In the genomic region with DNA sequence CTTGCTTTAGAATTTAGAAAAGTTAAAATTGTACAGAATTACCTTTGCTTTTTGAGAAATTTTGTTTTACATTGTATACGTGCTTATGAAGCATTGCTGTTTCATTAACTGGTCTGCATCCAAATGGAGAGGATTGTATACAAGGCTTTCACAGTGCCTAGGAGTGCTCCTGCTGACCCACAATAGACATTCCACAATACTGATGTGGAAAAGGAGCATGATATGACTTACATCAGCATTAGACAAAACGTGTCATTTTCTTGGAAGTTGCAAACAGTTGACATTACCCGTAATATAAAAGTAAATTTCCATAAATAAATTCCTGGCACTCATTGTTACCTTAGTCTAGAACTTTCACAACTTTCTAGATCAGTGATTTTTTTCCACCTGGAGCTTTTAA, we compare ENCODE assay signal across 13 cellular contexts. TPM values are rescaled to one million over a fixed set of nuclear protein-coding genes. Genes with fewer than 3 reads are reported as not detected.
DNase-seq lines count a peak whose midpoint lies in the region; ATAC-seq, FAIRE-seq and TF ChIP-seq lines count a peak whose summit lies in the region.
"Had no signal": no experiment of that assay in that cellular context is flagged by ENCODE, and none has a peak within 500 bp of the region (broad histone marks: within the 10 kb centered on the region; RNA-seq: fewer than 3 reads in every experiment).

No MANE protein-coding gene starts in this region.

- peak in 1 of 2 donors; percentile 45 for DNase-seq in cardiac muscle cell (ENCODE audit: low read depth in 1 of 2, low spot score in 1 of 2)
- DNase-seq in cardiac septum (ENCODE audit: low spot score) = no peak
- peak; percentile 51 for DNase-seq in astrocyte (ENCODE audit: low read depth)
- no peak for DNase-seq in kidney
- no peak for DNase-seq in upper lobe of left lung
- DNase-seq: activated T-cell treated with anti-CD3 and anti-CD28 coated beads for 4 hours, glutamatergic neuron, NCI-H345, small intestine had no signal

- peaks cover 28% of the 10 kb centered on the region for H3K4me1 Mint-ChIP-seq in astrocyte (ENCODE audit: low read depth, unreplicated experiment)
- H3K4me1 Mint-ChIP-seq in stimulated activated memory B cell treated with anti-CD40 and anti-IgM and Interleukin-4, amounts not matched to agents 10 μg/mL and 1 μg/mL and 100 μg/mL, for 72 hours = peaks cover 10% of the 10 kb centered on the region

- intact Hi-C loops in cardiac septum (cut with DNase I) (loop anchor here (5.0 to 10.0 kb wide), 2 partner anchors 111 to 183 kb away; no protein-coding TSS in a partner anchor), kidney (cut with DNase I) (no loop called here)

- peaks cover 22% of the 10 kb centered on the region for H4K20me1 ChIP-seq in astrocyte (ENCODE audit: insufficient read depth, low read length)

- TF ChIP-seq CTCF in cardiac muscle cell (IDR thresholded peaks at IDR 0.05; ENCODE audit: low read depth, low read length) (no peak), astrocyte (IDR thresholded peaks at IDR 0.05; ENCODE audit: insufficient read depth, low read depth, low read length) (no peak), kidney (IDR thresholded peaks at IDR 0.05; ENCODE audit: borderline replicate concordance, extremely low read depth, insufficient read depth) (no peak), upper lobe of left lung (IDR thresholded peaks at IDR 0.05) (no peak)

- H3K36me3 ChIP-seq in cardiac muscle cell (no peaks in the 10 kb centered on the region), astrocyte (ENCODE audit: insufficient read depth, low read length) (no peaks in the 10 kb centered on the region), kidney (ENCODE audit: control insufficient read depth in 1 of 2, insufficient read depth in 2 of 2, low read length in 2 of 2) (no peaks in the 10 kb centered on the region), upper lobe of left lung (no peaks in the 10 kb centered on the region)

- ATAC-seq in upper lobe of left lung (ENCODE audit: low FRiP score in 2 of 2) = no peak
- no peak for ATAC-seq in GM21367 (IDR thresholded peaks at IDR 0.05; ENCODE audit: unreplicated experiment)
- ATAC-seq in stimulated activated memory B cell treated with anti-CD40 and anti-IgM and Interleukin-4, amounts not matched to agents 10 μg/mL and 1 μg/mL and 100 μg/mL, for 72 hours = no peak
- ATAC-seq in HG02610 (IDR thresholded peaks at IDR 0.05; ENCODE audit: unreplicated experiment) = no peak

- H3K4me1 ChIP-seq in cardiac muscle cell (ENCODE audit: low read depth) = peaks cover 20% of the 10 kb centered on the region
- H3K4me1 ChIP-seq in astrocyte (ENCODE audit: insufficient read depth, low read length) = peaks cover 23% of the 10 kb centered on the region
- peaks cover 4 to 7% of the 10 kb centered on the region in 2 donors for H3K4me1 ChIP-seq in kidney (ENCODE audit: control insufficient read depth in 1 of 2, insufficient read depth in 1 of 2, low read depth in 1 of 2, low read length in 2 of 2)
- H3K4me1 ChIP-seq in upper lobe of left lung = peaks cover 7 to 28% (median 12%) of the 10 kb centered on the region in 4 donors

- H3K9me3 ChIP-seq in cardiac muscle cell (ENCODE audit: low read depth) (no peaks in the 10 kb centered on the region), astrocyte (ENCODE audit: insufficient read depth, low read depth, low read length) (no peaks in the 10 kb centered on the region), kidney (ENCODE audit: control insufficient read depth in 1 of 2, low read length in 2 of 2) (no peaks in the 10 kb centered on the region), upper lobe of left lung (no peaks in the 10 kb centered on the region)

- H2AFZ ChIP-seq in astrocyte (ENCODE audit: low read depth, low read length) = no peak overlapping the region

- 44 to 54% methylated on average over 3 of the region's 3 CpGs for WGBS in upper lobe of left lung, 2 donors

- peak overlapping the region; percentile 100 for H3K4me2 ChIP-seq in astrocyte (ENCODE audit: low read length)

- peak overlapping the region; percentile 36 for H3K27ac Mint-ChIP-seq in astrocyte (ENCODE audit: unreplicated experiment)
- H3K27ac Mint-ChIP-seq in stimulated activated memory B cell treated with anti-CD40 and anti-IgM and Interleukin-4, amounts not matched to agents 10 μg/mL and 1 μg/mL and 100 μg/mL, for 72 hours = no peak overlapping the region

- H3K27ac ChIP-seq in cardiac muscle cell (peak overlapping the region; percentile 80), astrocyte (ENCODE audit: low read depth, low read length) (no peak overlapping the region), kidney (ENCODE audit: low read depth in 2 of 2, low read length in 2 of 2) (no peak overlapping the region), upper lobe of left lung (no peak overlapping the region)
- H3K27ac ChIP-seq: RWPE1 had no signal

- peak overlapping the region; percentile 99 for H3K4me3 ChIP-seq in cardiac muscle cell
- H3K4me3 ChIP-seq in astrocyte (ENCODE audit: insufficient read depth, low read depth, low read length) = peak overlapping the region; percentile 92
- peak overlapping the region; percentile 75 to 88 for H3K4me3 ChIP-seq in kidney (ENCODE audit: low read length in 2 of 2)
- H3K4me3 ChIP-seq in upper lobe of left lung = peak overlapping the region in 3 of 4 donors; percentile 67 to 85 (median 77)

- no peaks in the 10 kb centered on the region for H3K36me3 Mint-ChIP-seq in astrocyte (ENCODE audit: low read depth, unreplicated experiment)
- H3K36me3 Mint-ChIP-seq in stimulated activated memory B cell treated with anti-CD40 and anti-IgM and Interleukin-4, amounts not matched to agents 10 μg/mL and 1 μg/mL and 100 μg/mL, for 72 hours = peaks cover 8% of the 10 kb centered on the region

- no peak for TF ChIP-seq POLR2A in upper lobe of left lung (IDR thresholded peaks at IDR 0.05)

- no peak for FAIRE-seq in astrocyte (lab: Jason Lieb, UNC)
- FAIRE-seq in kidney (lab: Jason Lieb, UNC) = no peak
- FAIRE-seq: small intestine had no signal

- H3K27me3 ChIP-seq in cardiac muscle cell (no peaks in the 10 kb centered on the region), astrocyte (ENCODE audit: insufficient read depth, low read length) (no peaks in the 10 kb centered on the region), upper lobe of left lung (no peaks in the 10 kb centered on the region)

- TF ChIP-seq EP300 in upper lobe of left lung (IDR thresholded peaks at IDR 0.05) = peak in 1 of 4 donors; percentile 17

- H3K9ac ChIP-seq in astrocyte (ENCODE audit: low read length) (peak overlapping the region; percentile 84), kidney (ENCODE audit: low read length in 2 of 2) (no peak overlapping the region)

- H3K27me3 Mint-ChIP-seq in astrocyte (ENCODE audit: low read depth, unreplicated experiment) = no peaks in the 10 kb centered on the region
- H3K27me3 Mint-ChIP-seq in stimulated activated memory B cell treated with anti-CD40 and anti-IgM and Interleukin-4, amounts not matched to agents 10 μg/mL and 1 μg/mL and 100 μg/mL, for 72 hours = peaks cover 36% of the 10 kb centered on the region

- peak overlapping the region; percentile 91 for H3K4me3 Mint-ChIP-seq in astrocyte (ENCODE audit: unreplicated experiment)
- H3K4me3 Mint-ChIP-seq in stimulated activated memory B cell treated with anti-CD40 and anti-IgM and Interleukin-4, amounts not matched to agents 10 μg/mL and 1 μg/mL and 100 μg/mL, for 72 hours = no peak overlapping the region

- H3K79me2 ChIP-seq in astrocyte (ENCODE audit: insufficient read depth, low read length) = peaks cover 31% of the 10 kb centered on the region

- no peaks in the 10 kb centered on the region for H3K9me3 Mint-ChIP-seq in astrocyte (ENCODE audit: unreplicated experiment)
- peaks cover 3% of the 10 kb centered on the region for H3K9me3 Mint-ChIP-seq in stimulated activated memory B cell treated with anti-CD40 and anti-IgM and Interleukin-4, amounts not matched to agents 10 μg/mL and 1 μg/mL and 100 μg/mL, for 72 hours

RNA-seq across cellular contexts. Expression of gene PRKD1, which starts 1.9 kb away (rescaled TPM):
- total RNA-seq in cardiac muscle cell (15.7 and 17.9 TPM in 2 replicates), cardiac septum (4.3 TPM), astrocyte (5.9 and 6.7 TPM in 2 replicates), kidney (45.1 TPM), upper lobe of left lung (10 to 100 TPM; 12.2 to 32.5 (median 15.2) TPM)
- polyA plus RNA-seq in cardiac muscle cell (15.2 and 31.5 TPM in 2 replicates), kidney (ENCODE audit: insufficient read depth, low read depth, low replicate concordance) (14.0 TPM)
